In genomic region chr1:120878206-120878605, GRCh38 we compare ENCODE assay signal across 2 cellular contexts. TPM values are rescaled to one million over a fixed set of nuclear protein-coding genes. Genes with fewer than 3 reads are reported as not detected.
"Had no signal": no experiment of that assay in that cellular context is flagged by ENCODE, and none has a peak within 500 bp of the region (broad histone marks: within the 10 kb centered on the region; RNA-seq: fewer than 3 reads in every experiment).

No MANE protein-coding gene starts in this region.

RNA-seq across cellular contexts. Expression of gene PPIAL4A, which starts 11.4 kb away (rescaled TPM):
- total RNA-seq: G401, GM12878 had no signal
- polyA plus RNA-seq: GM12878 had no signal
